In genomic region chr19:10259162-10259905, GRCh38 we compare ENCODE assay signal across 8 cellular contexts. TPM values are rescaled to one million over a fixed set of nuclear protein-coding genes. Genes with fewer than 3 reads are reported as not detected.
A peak's percentile ranks its signal among the peaks of the same experiment; 100 is the strongest.
DNase-seq lines count a peak whose midpoint lies in the region; ATAC-seq and TF ChIP-seq lines count a peak whose summit lies in the region.

No MANE protein-coding gene starts in this region.

- DNase-seq in DMS 273 (lab: John Stamatoyannopoulos, UW; ENCODE audit: unreplicated experiment): peak; percentile 95
- DNase-seq in LHCN-M2 (ENCODE audit: low read depth): peak; percentile 67
- DNase-seq in RWPE1 (ENCODE audit: low spot score): peak; percentile 66
- DNase-seq in activated T-helper 1 cell treated with anti-CD3 and anti-CD28 coated beads, Interleukin-12 subunit alpha, Interleukin-12 subunit beta, Interleukin-2, Interleukin-4 antibody, amounts not matched to agents 30 ng/mL and 10 ng/mL and 1 ng/mL, durations not matched to agents 14 hours and 24 hours and 36 hours (ENCODE audit: low spot score): peak; percentile 87
- peak; percentile 67 to 88 for DNase-seq in foreskin fibroblast
- DNase-seq in nucleus accumbens (lab: John Stamatoyannopoulos, UW): peak in 45 of 56 donors; percentile 4 to 86 (median 36)
- DNase-seq in superior temporal gyrus (ENCODE audit: extremely low spot score): peak; percentile 81

- peak overlapping the region; percentile 44 for H3K27ac ChIP-seq in RWPE1

- peak overlapping the region; percentile 68 for H3K4me3 Mint-ChIP-seq in activated T-helper 1 cell treated with anti-CD3 and anti-CD28 coated beads, Interleukin-12 subunit alpha, Interleukin-12 subunit beta, Interleukin-2, Interleukin-4 antibody, amounts not matched to agents 30 ng/mL and 10 ng/mL and 1 ng/mL, durations not matched to agents 14 hours and 24 hours and 36 hours

- TF ChIP-seq CTCF in RWPE1 (conservative IDR thresholded peaks at IDR 0.05; ENCODE audit: low read depth) (peak; percentile 79), foreskin fibroblast (IDR thresholded peaks at IDR 0.05; ENCODE audit: low read depth, low read length) (peak; percentile 73)

- peak overlapping the region; percentile 93 for H3K27ac Mint-ChIP-seq in activated T-helper 1 cell treated with anti-CD3 and anti-CD28 coated beads, Interleukin-12 subunit alpha, Interleukin-12 subunit beta, Interleukin-2, Interleukin-4 antibody, amounts not matched to agents 30 ng/mL and 10 ng/mL and 1 ng/mL, durations not matched to agents 14 hours and 24 hours and 36 hours

- H3K4me1 Mint-ChIP-seq in activated T-helper 1 cell treated with anti-CD3 and anti-CD28 coated beads, Interleukin-12 subunit alpha, Interleukin-12 subunit beta, Interleukin-2, Interleukin-4 antibody, amounts not matched to agents 30 ng/mL and 10 ng/mL and 1 ng/mL, durations not matched to agents 14 hours and 24 hours and 36 hours (ENCODE audit: low read depth): peaks cover 21% of the 10 kb centered on the region

- POLR2A ChIA-PET in RWPE1 (lab: Yijun Ruan, JAX; ENCODE audit: low non-redundant PET): interaction anchor here (0.6 kb wide), 2 partner anchors 135 to 141 kb away, joined by 3 to 8 read pairs; no protein-coding TSS in a partner anchor

- intact Hi-C loops in activated T-helper 1 cell treated with anti-CD3 and anti-CD28 coated beads, Interleukin-12 subunit alpha, Interleukin-12 subunit beta, Interleukin-2, Interleukin-4 antibody, amounts not matched to agents 30 ng/mL and 10 ng/mL and 1 ng/mL, durations not matched to agents 14 hours and 24 hours and 36 hours (cut with micrococcal nuclease): loop anchor here (1.0 kb wide), 1 partner anchor 130 kb away; no protein-coding TSS in a partner anchor

- peaks cover 30% of the 10 kb centered on the region for H3K36me3 Mint-ChIP-seq in activated T-helper 1 cell treated with anti-CD3 and anti-CD28 coated beads, Interleukin-12 subunit alpha, Interleukin-12 subunit beta, Interleukin-2, Interleukin-4 antibody, amounts not matched to agents 30 ng/mL and 10 ng/mL and 1 ng/mL, durations not matched to agents 14 hours and 24 hours and 36 hours (ENCODE audit: low read depth)

- no peaks in the 10 kb centered on the region for H3K9me3 Mint-ChIP-seq in activated T-helper 1 cell treated with anti-CD3 and anti-CD28 coated beads, Interleukin-12 subunit alpha, Interleukin-12 subunit beta, Interleukin-2, Interleukin-4 antibody, amounts not matched to agents 30 ng/mL and 10 ng/mL and 1 ng/mL, durations not matched to agents 14 hours and 24 hours and 36 hours

- H3K27me3 Mint-ChIP-seq in activated T-helper 1 cell treated with anti-CD3 and anti-CD28 coated beads, Interleukin-12 subunit alpha, Interleukin-12 subunit beta, Interleukin-2, Interleukin-4 antibody, amounts not matched to agents 30 ng/mL and 10 ng/mL and 1 ng/mL, durations not matched to agents 14 hours and 24 hours and 36 hours (ENCODE audit: insufficient read depth): no peaks in the 10 kb centered on the region

- CTCF ChIA-PET in RWPE1 (lab: Yijun Ruan, JAX): interaction anchor here (0.5 to 5.0 kb wide), 32 partner anchors 9 to 907 kb away, joined by 3 to 36 read pairs (median 4); partner anchors contain the start of genes FDX2, ICAM1, ICAM4 and ICAM5

- H3K4me3 ChIP-seq in foreskin fibroblast (ENCODE audit: low read depth in 1 of 2, low read length in 2 of 2): no peak overlapping the region

- ATAC-seq in GM21737 (IDR thresholded peaks at IDR 0.05; ENCODE audit: unreplicated experiment): no peak

RNA-seq across cellular contexts. Expression of gene MRPL4, which starts 7.3 kb away (rescaled TPM):
- 98.5 and 101 TPM in 2 replicates for total RNA-seq in LHCN-M2 (2014; rRNA removed)
- polyA plus RNA-seq in LHCN-M2 (2012): 66.1 TPM
- total RNA-seq in activated T-helper 1 cell treated with anti-CD3 and anti-CD28 coated beads, Interleukin-12 subunit alpha, Interleukin-12 subunit beta, Interleukin-2, Interleukin-4 antibody, amounts not matched to agents 30 ng/mL and 10 ng/mL and 1 ng/mL, durations not matched to agents 14 hours and 24 hours and 36 hours: 163 and 168 TPM in 2 replicates

RNA-seq across cellular contexts. Expression of gene ICAM1, which starts 11.6 kb away (rescaled TPM):
- total RNA-seq in LHCN-M2 (2014; rRNA removed): 1.7 and 2.2 TPM in 2 replicates
- 3.9 TPM for polyA plus RNA-seq in LHCN-M2 (2012)
- 90.8 and 92.2 TPM in 2 replicates for total RNA-seq in activated T-helper 1 cell treated with anti-CD3 and anti-CD28 coated beads, Interleukin-12 subunit alpha, Interleukin-12 subunit beta, Interleukin-2, Interleukin-4 antibody, amounts not matched to agents 30 ng/mL and 10 ng/mL and 1 ng/mL, durations not matched to agents 14 hours and 24 hours and 36 hours

RNA-seq across cellular contexts. Expression of gene ICAM4, which starts 27.4 kb away (rescaled TPM):
- total RNA-seq in LHCN-M2 (2014; rRNA removed): not detected in 2 replicates
- 0.16 TPM for polyA plus RNA-seq in LHCN-M2 (2012)
- 0.59 and 1.0 TPM in 2 replicates for total RNA-seq in activated T-helper 1 cell treated with anti-CD3 and anti-CD28 coated beads, Interleukin-12 subunit alpha, Interleukin-12 subunit beta, Interleukin-2, Interleukin-4 antibody, amounts not matched to agents 30 ng/mL and 10 ng/mL and 1 ng/mL, durations not matched to agents 14 hours and 24 hours and 36 hours

RNA-seq across cellular contexts. Expression of gene S1PR2, which starts 28.2 kb away (rescaled TPM):
- total RNA-seq in LHCN-M2 (2014; rRNA removed): 1.4 and 1.8 TPM in 2 replicates
- polyA plus RNA-seq in LHCN-M2 (2012): 2.3 TPM
- total RNA-seq in activated T-helper 1 cell treated with anti-CD3 and anti-CD28 coated beads, Interleukin-12 subunit alpha, Interleukin-12 subunit beta, Interleukin-2, Interleukin-4 antibody, amounts not matched to agents 30 ng/mL and 10 ng/mL and 1 ng/mL, durations not matched to agents 14 hours and 24 hours and 36 hours: 15.4 and 16.0 TPM in 2 replicates

RNA-seq across cellular contexts. Expression of gene ICAM5, which starts 30.4 kb away (rescaled TPM):
- total RNA-seq in LHCN-M2 (2014; rRNA removed): 4.0 and 8.0 TPM in 2 replicates
- 3.7 TPM for polyA plus RNA-seq in LHCN-M2 (2012)
- 1.9 TPM in 2 replicates for total RNA-seq in activated T-helper 1 cell treated with anti-CD3 and anti-CD28 coated beads, Interleukin-12 subunit alpha, Interleukin-12 subunit beta, Interleukin-2, Interleukin-4 antibody, amounts not matched to agents 30 ng/mL and 10 ng/mL and 1 ng/mL, durations not matched to agents 14 hours and 24 hours and 36 hours

Comparison
In these comparisons a context has a peak if more than half of its experiments do, and no peak if none do; other contexts are left out.
1. DNase-seq: peak in every context shown above with its lines; median percentile 95 in DMS 273; 87 in activated T-helper 1 cell treated with anti-CD3 and anti-CD28 coated beads, Interleukin-12 subunit alpha, Interleukin-12 subunit beta, Interleukin-2, Interleukin-4 antibody, amounts not matched to agents 30 ng/mL and 10 ng/mL and 1 ng/mL, durations not matched to agents 14 hours and 24 hours and 36 hours; 81 in superior temporal gyrus; 78 in foreskin fibroblast; 67 in LHCN-M2; 66 in RWPE1; 36 in nucleus accumbens.
2. RNA of gene ICAM1, which starts 11.6 kb away (total RNA-seq): 90.8 to 92.2 TPM in activated T-helper 1 cell treated with anti-CD3 and anti-CD28 coated beads, Interleukin-12 subunit alpha, Interleukin-12 subunit beta, Interleukin-2, Interleukin-4 antibody, amounts not matched to agents 30 ng/mL and 10 ng/mL and 1 ng/mL, durations not matched to agents 14 hours and 24 hours and 36 hours; 1.7 to 2.2 TPM in LHCN-M2; every median in the first group is over 10 times any median in the second.